Comparison of ENCODE assay signal across 10 cellular contexts in the genomic region with DNA sequence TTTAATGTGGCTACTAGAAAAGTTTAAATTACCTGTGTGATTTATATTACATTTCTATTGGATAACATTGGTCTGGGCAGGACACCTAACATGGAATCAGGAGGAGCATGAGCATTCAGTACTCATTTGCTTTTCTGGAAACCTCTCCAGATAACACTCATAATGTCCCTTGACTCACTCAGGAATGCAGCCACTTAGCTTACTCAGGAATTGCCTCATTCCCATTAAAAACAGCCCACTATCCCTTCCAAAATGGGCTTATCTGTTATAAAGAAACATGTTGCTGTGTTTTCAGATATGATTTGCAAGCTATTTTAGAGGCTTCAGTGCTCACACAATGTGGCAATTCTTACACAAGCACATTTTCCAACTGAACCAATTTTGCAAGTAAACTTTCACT. TPM values are rescaled to one million over a fixed set of nuclear protein-coding genes. Genes with fewer than 3 reads are reported as not detected.
DNase-seq lines count a peak whose midpoint lies in the region; ATAC-seq and TF ChIP-seq lines count a peak whose summit lies in the region.
"Had no signal": no experiment of that assay in that cellular context is flagged by ENCODE, and none has a peak within 500 bp of the region (broad histone marks: within the 10 kb centered on the region; RNA-seq: fewer than 3 reads in every experiment).

No MANE protein-coding gene starts in this region.

- no peak for TF ChIP-seq EP300 in upper lobe of left lung (IDR thresholded peaks at IDR 0.05)

- no peaks in the 10 kb centered on the region for H3K36me3 ChIP-seq in breast epithelium
- no peaks in the 10 kb centered on the region for H3K36me3 ChIP-seq in upper lobe of left lung
- no peaks in the 10 kb centered on the region for H3K36me3 ChIP-seq in WERI-Rb-1

- no peaks in the 10 kb centered on the region for H3K4me1 ChIP-seq in breast epithelium
- peaks cover 10 to 31% (median 19%) of the 10 kb centered on the region in 4 donors for H3K4me1 ChIP-seq in upper lobe of left lung

- peak; percentile 85 to 93 for ATAC-seq in upper lobe of left lung (ENCODE audit: low FRiP score in 2 of 2)
- no peak for ATAC-seq in GM18505 (IDR thresholded peaks at IDR 0.05; ENCODE audit: unreplicated experiment)

- TF ChIP-seq CTCF in breast epithelium (IDR thresholded peaks at IDR 0.05) = no peak
- no peak for TF ChIP-seq CTCF in upper lobe of left lung (IDR thresholded peaks at IDR 0.05)
- no peak for TF ChIP-seq CTCF in WERI-Rb-1 (IDR thresholded peaks at IDR 0.05; ENCODE audit: low read depth, low read length)

- H3K4me3 ChIP-seq in breast epithelium (no peak overlapping the region), upper lobe of left lung (no peak overlapping the region), WERI-Rb-1 (ENCODE audit: low read depth, low read length) (no peak overlapping the region)

- intact Hi-C loops in breast epithelium (cut with DNase I; ENCODE audit: low total_unique reads) = no loop called here

- DNase-seq in DMS 273 (lab: John Stamatoyannopoulos, UW; ENCODE audit: unreplicated experiment) (peak; percentile 7), DMS 273 treated with DMSO at 0.1 percent for 48 hours (lab: John Stamatoyannopoulos, UW) (no peak), breast epithelium (ENCODE audit: low spot score in 2 of 2) (no peak), kidney tubule cell (ENCODE audit: low spot score) (peak; percentile 87), upper lobe of left lung (no peak), WERI-Rb-1 (no peak), NCI-H1694 treated with DMSO at 0.1 percent for 48 hours (lab: John Stamatoyannopoulos, UW) (no peak)
- DNase-seq: activated CD4-positive, alpha-beta T cell treated with anti-CD3 and anti-CD28 coated beads for 1 hour had no signal

- H3K27me3 ChIP-seq in breast epithelium = no peaks in the 10 kb centered on the region
- H3K27me3 ChIP-seq in upper lobe of left lung = no peaks in the 10 kb centered on the region
- no peaks in the 10 kb centered on the region for H3K27me3 ChIP-seq in WERI-Rb-1 (ENCODE audit: insufficient read depth, low read depth, severe bottlenecking)

- H3K27ac ChIP-seq in breast epithelium (peak overlapping the region; percentile 50 to 81), upper lobe of left lung (peak overlapping the region in 3 of 4 donors; percentile 66 to 76 (median 74)), WERI-Rb-1 (no peak overlapping the region)
- H3K27ac ChIP-seq: 22Rv1 had no signal

- TF ChIP-seq POLR2A in breast epithelium (IDR thresholded peaks at IDR 0.05) (no peak), upper lobe of left lung (IDR thresholded peaks at IDR 0.05) (no peak), GM18505 (IDR thresholded peaks at IDR 0.05; ENCODE audit: borderline replicate concordance, extremely low read depth, insufficient read depth, insufficient read length) (no peak)

- H3K9me3 ChIP-seq in breast epithelium = no peaks in the 10 kb centered on the region
- no peaks in the 10 kb centered on the region for H3K9me3 ChIP-seq in upper lobe of left lung
- no peaks in the 10 kb centered on the region for H3K9me3 ChIP-seq in WERI-Rb-1 (ENCODE audit: severe bottlenecking)

RNA-seq across cellular contexts. Expression of gene GBE1, which starts 17.1 kb away (rescaled TPM):
- total RNA-seq in breast epithelium = 100 to 1,000 TPM in 1 of 3 donors, 10 to 100 TPM in 2; 34.4 to 148 (median 49.8) TPM
- 10 to 100 TPM; 19.9 to 40.9 (median 27.5) TPM for total RNA-seq in upper lobe of left lung

Comparison
In these comparisons a context has a peak if more than half of its experiments do, and no peak if none do; other contexts are left out.
1. DNase-seq: peak in DMS 273 (single experiment) and kidney tubule cell (single experiment); none in DMS 273 treated with DMSO at 0.1 percent for 48 hours (single experiment), breast epithelium (0 of 2), upper lobe of left lung (0 of 2), WERI-Rb-1 (single experiment) and NCI-H1694 treated with DMSO at 0.1 percent for 48 hours (single experiment).